ENCODE assay signal across 19 cellular contexts in genomic region chr1:35856964-35857363, GRCh38.
"Had no signal": no experiment of that assay in that cellular context is flagged by ENCODE, and none has a peak within 500 bp of the region (broad histone marks: within the 10 kb centered on the region; RNA-seq: fewer than 3 reads in every experiment).

No MANE protein-coding gene starts in this region.

- H3K4me3 ChIP-seq: cardiac muscle cell, esophagus squamous epithelium, lung, thyroid gland had no signal

- H3K27ac ChIP-seq: cardiac muscle cell, esophagus squamous epithelium, thyroid gland had no signal

- H3K27me3 ChIP-seq: cardiac muscle cell, esophagus squamous epithelium, thyroid gland had no signal

- DNase-seq: activated CD4-positive, alpha-beta T cell treated with anti-CD3 and anti-CD28 coated beads for 36 hours; activated CD4-positive, alpha-beta T cell treated with anti-CD3 and anti-CD28 coated beads, Interleukin-2, amount 50 U/mL, for 48 hours; activated naive CD4-positive, alpha-beta T cell treated with Interleukin-2 at 50 U/mL for 16 hours; activated naive CD8-positive, alpha-beta T cell treated with anti-CD3 and anti-CD28 coated beads, Interleukin-2, amount 10 ng/mL, durations not matched to agents 7 days and 5 days; amygdala; dermis blood vessel endothelial cell; effector memory CD8-positive, alpha-beta T cell; esophagus squamous epithelium; occipital lobe; posterior cingulate gyrus; retina; stimulated activated CD4-positive, alpha-beta T cell treated with anti-CD3 and anti-CD28 coated beads, Interleukin-2, amount 100 ng/mL, for 24 hours; stimulated activated naive CD4-positive, alpha-beta T cell treated with Interleukin-2 at 50 U/mL for 16 hours; T-helper 2 cell; thyroid gland had no signal

- H3K9me3 ChIP-seq: esophagus squamous epithelium, thyroid gland had no signal

- ATAC-seq: activated CD4-positive, alpha-beta T cell treated with anti-CD3 and anti-CD28 coated beads for 36 hours; activated T-helper 17 cell treated with anti-CD3 and anti-CD28 coated beads, Interleukin-2, amount 50 U/mL, for 72 hours; effector memory CD8-positive, alpha-beta T cell; WTC11 had no signal
